Comparison of ENCODE assay signal across 26 cellular contexts in genomic region chr2:69588403-69588802, GRCh38. TPM values are rescaled to one million over a fixed set of nuclear protein-coding genes. Genes with fewer than 3 reads are reported as not detected.
A peak's percentile ranks its signal among the peaks of the same experiment; 100 is the strongest.
DNase-seq lines count a peak whose midpoint lies in the region; ATAC-seq and TF ChIP-seq lines count a peak whose summit lies in the region.
"Had no signal": no experiment of that assay in that cellular context is flagged by ENCODE, and none has a peak within 500 bp of the region (broad histone marks: within the 10 kb centered on the region; RNA-seq: fewer than 3 reads in every experiment).

No MANE protein-coding gene starts in this region.

- H3K27ac Mint-ChIP-seq in CD4-positive, CD25-positive, alpha-beta regulatory T cell = peak overlapping the region; percentile 37 to 95 (median 67)
- H3K27ac Mint-ChIP-seq in CD4-positive, alpha-beta T cell = peak overlapping the region; percentile 67
- peak overlapping the region; percentile 3 for H3K27ac Mint-ChIP-seq in activated CD8-positive, alpha-beta T cell treated with anti-CD3 and anti-CD28 coated beads, Interleukin-2, amount 10 ng/mL, durations not matched to agents 7 days and 5 days
- H3K27ac Mint-ChIP-seq in natural killer cell (peak overlapping the region; percentile 58 to 76), progenitor cell of endocrine pancreas (no peak overlapping the region)
- H3K27ac Mint-ChIP-seq: activated B cell treated with CpG ODN at 0.5 μM for 24 hours, neural progenitor cell had no signal

- H3K4me1 Mint-ChIP-seq in CD4-positive, CD25-positive, alpha-beta regulatory T cell = peaks cover 49 to 88% (median 79%) of the 10 kb centered on the region in 4 donors
- peaks cover 84% of the 10 kb centered on the region for H3K4me1 Mint-ChIP-seq in CD4-positive, alpha-beta T cell (ENCODE audit: low read depth)
- peaks cover 77% of the 10 kb centered on the region for H3K4me1 Mint-ChIP-seq in activated CD8-positive, alpha-beta T cell treated with anti-CD3 and anti-CD28 coated beads, Interleukin-2, amount 10 ng/mL, durations not matched to agents 7 days and 5 days (ENCODE audit: low read depth)
- peaks cover 75 to 77% of the 10 kb centered on the region in 2 donors for H3K4me1 Mint-ChIP-seq in natural killer cell
- H3K4me1 Mint-ChIP-seq in progenitor cell of endocrine pancreas (ENCODE audit: low read depth) = peaks cover 2% of the 10 kb centered on the region
- H3K4me1 Mint-ChIP-seq: activated B cell treated with CpG ODN at 0.5 μM for 24 hours had no signal

- POLR2A ChIA-PET in CD4-positive, alpha-beta T cell (lab: Charles Lee) = interaction anchor here (1.4 kb wide), 1 partner anchor 16 kb away, joined by 3 read pairs; no protein-coding TSS in a partner anchor
- POLR2A ChIA-PET in activated CD8-positive, alpha-beta T cell treated with anti-CD3 and anti-CD28 coated beads, Interleukin-2, amount 10 ng/mL, durations not matched to agents 7 days and 5 days (lab: Charles Lee) = no interaction called here

- H3K4me1 ChIP-seq in CD4-positive, CD25-positive, alpha-beta regulatory T cell (ENCODE audit: control insufficient read depth, insufficient read depth, low read length, poor library complexity, severe bottlenecking) = peaks cover 46% of the 10 kb centered on the region

- DNase-seq in CD4-positive, CD25-positive, alpha-beta regulatory T cell = no peak
- DNase-seq in CD4-positive, alpha-beta T cell = no peak
- DNase-seq in activated CD8-positive, alpha-beta T cell treated with anti-CD3 and anti-CD28 coated beads, Interleukin-2, amount 10 ng/mL, durations not matched to agents 7 days and 5 days = no peak
- DNase-seq in natural killer cell = no peak
- no peak for DNase-seq in HuH-7 (ENCODE audit: low spot score)
- DNase-seq in progenitor cell of endocrine pancreas (ENCODE audit: low spot score, unreplicated experiment) = no peak
- DNase-seq: activated B cell treated with CpG ODN at 0.5 μM for 24 hours; activated effector memory CD4-positive, alpha-beta T cell treated with Interleukin-2 at 50 U/mL for 16 hours; anterior cingulate cortex; DMS79; HCEC 1CT; head of caudate nucleus; left lung; MM.1S; NCI-H1436; NCI-H2171 treated with DMSO at 0.1 percent for 48 hours; NCI-H526; SK-N-SH; stimulated activated naive CD4-positive, alpha-beta T cell; T-helper 9 cell; tibial artery had no signal

- intact Hi-C loops in CD4-positive, alpha-beta T cell (cut with DNase I, micrococcal nuclease) = loop anchor here (2.0 to 5.0 kb wide), 2 partner anchors 18 to 54 kb away; partner anchors contain the start of gene AAK1 (in 1 of the 2)
- intact Hi-C loops in natural killer cell (cut with micrococcal nuclease) = no loop called here

- no peaks in the 10 kb centered on the region for H3K27me3 ChIP-seq in CD4-positive, CD25-positive, alpha-beta regulatory T cell (ENCODE audit: control insufficient read depth, insufficient read depth, low read length)
- H3K27me3 ChIP-seq in CD4-positive, alpha-beta T cell (ENCODE audit: control insufficient read depth, insufficient read depth, low read length) = no peaks in the 10 kb centered on the region
- H3K27me3 ChIP-seq: cardiac muscle cell, left lung, neural progenitor cell, tibial artery had no signal

- peaks cover 6% of the 10 kb centered on the region for H3K36me3 ChIP-seq in CD4-positive, CD25-positive, alpha-beta regulatory T cell (ENCODE audit: control insufficient read depth, insufficient read depth, low read length)
- H3K36me3 ChIP-seq: cardiac muscle cell, left lung, neural progenitor cell, prostate gland, tibial artery had no signal

- H3K4me3 Mint-ChIP-seq in CD4-positive, CD25-positive, alpha-beta regulatory T cell = peak overlapping the region in 1 of 4 donors; percentile 63
- no peak overlapping the region for H3K4me3 Mint-ChIP-seq in CD4-positive, alpha-beta T cell
- H3K4me3 Mint-ChIP-seq in activated CD8-positive, alpha-beta T cell treated with anti-CD3 and anti-CD28 coated beads, Interleukin-2, amount 10 ng/mL, durations not matched to agents 7 days and 5 days = no peak overlapping the region
- H3K4me3 Mint-ChIP-seq in natural killer cell (no peak overlapping the region), progenitor cell of endocrine pancreas (ENCODE audit: low read depth) (no peak overlapping the region)
- H3K4me3 Mint-ChIP-seq: activated B cell treated with CpG ODN at 0.5 μM for 24 hours, neural progenitor cell had no signal

- no peak for TF ChIP-seq CTCF in CD4-positive, alpha-beta T cell (IDR thresholded peaks at IDR 0.05)
- TF ChIP-seq CTCF in natural killer cell (IDR thresholded peaks at IDR 0.05) = no peak
- TF ChIP-seq CTCF in progenitor cell of endocrine pancreas (IDR thresholded peaks at IDR 0.05; ENCODE audit: unreplicated experiment) = no peak

- H3K9me3 Mint-ChIP-seq in CD4-positive, CD25-positive, alpha-beta regulatory T cell = no peaks in the 10 kb centered on the region
- no peaks in the 10 kb centered on the region for H3K9me3 Mint-ChIP-seq in CD4-positive, alpha-beta T cell
- H3K9me3 Mint-ChIP-seq in activated CD8-positive, alpha-beta T cell treated with anti-CD3 and anti-CD28 coated beads, Interleukin-2, amount 10 ng/mL, durations not matched to agents 7 days and 5 days (ENCODE audit: insufficient read depth) = no peaks in the 10 kb centered on the region
- H3K9me3 Mint-ChIP-seq in natural killer cell (no peaks in the 10 kb centered on the region), progenitor cell of endocrine pancreas (ENCODE audit: low read depth) (no peaks in the 10 kb centered on the region)
- H3K9me3 Mint-ChIP-seq: activated B cell treated with CpG ODN at 0.5 μM for 24 hours, neural progenitor cell had no signal

- no peaks in the 10 kb centered on the region for H3K9me3 ChIP-seq in CD4-positive, CD25-positive, alpha-beta regulatory T cell (ENCODE audit: control insufficient read depth in 2 of 2, low read length in 2 of 2)
- H3K9me3 ChIP-seq in CD4-positive, alpha-beta T cell (ENCODE audit: control insufficient read depth, low read length) = no peaks in the 10 kb centered on the region
- H3K9me3 ChIP-seq: left lung, prostate gland, SK-N-SH, tibial artery had no signal

- no peak for ATAC-seq in CD4-positive, CD25-positive, alpha-beta regulatory T cell (ENCODE audit: low read depth in 2 of 2)
- no peak for ATAC-seq in CD4-positive, alpha-beta T cell (ENCODE audit: poor library complexity)
- no peak for ATAC-seq in activated CD8-positive, alpha-beta T cell treated with anti-CD3 and anti-CD28 coated beads, Interleukin-2, amount 10 ng/mL, durations not matched to agents 7 days and 5 days
- ATAC-seq in natural killer cell (no peak), HG02588 (IDR thresholded peaks at IDR 0.05; ENCODE audit: unreplicated experiment) (no peak)
- ATAC-seq: K562, left lung had no signal

- H3K27ac ChIP-seq in CD4-positive, CD25-positive, alpha-beta regulatory T cell (ENCODE audit: insufficient read depth, low read length, poor library complexity, severe bottlenecking) = no peak overlapping the region
- no peak overlapping the region for H3K27ac ChIP-seq in CD4-positive, alpha-beta T cell (ENCODE audit: low read depth, low read length)
- H3K27ac ChIP-seq: left lung, neural progenitor cell, tibial artery had no signal

- CTCF ChIA-PET in CD4-positive, alpha-beta T cell (lab: Charles Lee) = interaction anchor here (0.7 to 3.8 kb wide), 2 partner anchors 127 to 137 kb away, joined by 3 to 12 read pairs; no protein-coding TSS in a partner anchor
- CTCF ChIA-PET in activated CD8-positive, alpha-beta T cell treated with anti-CD3 and anti-CD28 coated beads, Interleukin-2, amount 10 ng/mL, durations not matched to agents 7 days and 5 days (lab: Charles Lee) = interaction anchor here (1.1 to 13.7 kb wide), 4 partner anchors 8 to 125 kb away, joined by 3 to 219 read pairs (median 5); no protein-coding TSS in a partner anchor

- no peaks in the 10 kb centered on the region for H3K27me3 Mint-ChIP-seq in CD4-positive, CD25-positive, alpha-beta regulatory T cell
- H3K27me3 Mint-ChIP-seq in CD4-positive, alpha-beta T cell = no peaks in the 10 kb centered on the region
- no peaks in the 10 kb centered on the region for H3K27me3 Mint-ChIP-seq in activated CD8-positive, alpha-beta T cell treated with anti-CD3 and anti-CD28 coated beads, Interleukin-2, amount 10 ng/mL, durations not matched to agents 7 days and 5 days (ENCODE audit: low read depth)
- H3K27me3 Mint-ChIP-seq in natural killer cell (ENCODE audit: low read depth in 2 of 2) (no peaks in the 10 kb centered on the region), progenitor cell of endocrine pancreas (no peaks in the 10 kb centered on the region)

- H3K4me3 ChIP-seq in CD4-positive, CD25-positive, alpha-beta regulatory T cell (ENCODE audit: low read depth, low read length) = no peak overlapping the region
- H3K4me3 ChIP-seq: cardiac muscle cell, K562, left lung, neural progenitor cell, prostate gland, tibial artery had no signal

- H3K36me3 Mint-ChIP-seq in CD4-positive, CD25-positive, alpha-beta regulatory T cell = peaks cover 19% of the 10 kb centered on the region
- H3K36me3 Mint-ChIP-seq in CD4-positive, alpha-beta T cell (ENCODE audit: low read depth) = peaks cover 33% of the 10 kb centered on the region
- peaks cover 25% of the 10 kb centered on the region for H3K36me3 Mint-ChIP-seq in activated CD8-positive, alpha-beta T cell treated with anti-CD3 and anti-CD28 coated beads, Interleukin-2, amount 10 ng/mL, durations not matched to agents 7 days and 5 days (ENCODE audit: low read depth)
- H3K36me3 Mint-ChIP-seq in natural killer cell (no peaks in the 10 kb centered on the region), progenitor cell of endocrine pancreas (ENCODE audit: insufficient read depth) (no peaks in the 10 kb centered on the region)

RNA-seq across cellular contexts. Expression of gene AAK1, which starts 55.1 kb away (rescaled TPM):
- 258 TPM for total RNA-seq in CD4-positive, CD25-positive, alpha-beta regulatory T cell
- 10 to 100 TPM; 70.7 to 99.5 (median 72.4) TPM for polyA plus RNA-seq in CD4-positive, CD25-positive, alpha-beta regulatory T cell
- 100 to 1,000 TPM; 201 to 208 TPM for total RNA-seq in CD4-positive, alpha-beta T cell
- 100 to 1,000 TPM; 105 to 107 TPM for total RNA-seq in activated CD8-positive, alpha-beta T cell treated with anti-CD3 and anti-CD28 coated beads, Interleukin-2, amount 10 ng/mL, durations not matched to agents 7 days and 5 days
- total RNA-seq in natural killer cell (100 to 1,000 TPM; 174 to 249 (median 204) TPM), progenitor cell of endocrine pancreas (42.5 and 43.4 TPM in 2 replicates)
